1 cellular context compared by ENCODE assay signal in the genomic region with DNA sequence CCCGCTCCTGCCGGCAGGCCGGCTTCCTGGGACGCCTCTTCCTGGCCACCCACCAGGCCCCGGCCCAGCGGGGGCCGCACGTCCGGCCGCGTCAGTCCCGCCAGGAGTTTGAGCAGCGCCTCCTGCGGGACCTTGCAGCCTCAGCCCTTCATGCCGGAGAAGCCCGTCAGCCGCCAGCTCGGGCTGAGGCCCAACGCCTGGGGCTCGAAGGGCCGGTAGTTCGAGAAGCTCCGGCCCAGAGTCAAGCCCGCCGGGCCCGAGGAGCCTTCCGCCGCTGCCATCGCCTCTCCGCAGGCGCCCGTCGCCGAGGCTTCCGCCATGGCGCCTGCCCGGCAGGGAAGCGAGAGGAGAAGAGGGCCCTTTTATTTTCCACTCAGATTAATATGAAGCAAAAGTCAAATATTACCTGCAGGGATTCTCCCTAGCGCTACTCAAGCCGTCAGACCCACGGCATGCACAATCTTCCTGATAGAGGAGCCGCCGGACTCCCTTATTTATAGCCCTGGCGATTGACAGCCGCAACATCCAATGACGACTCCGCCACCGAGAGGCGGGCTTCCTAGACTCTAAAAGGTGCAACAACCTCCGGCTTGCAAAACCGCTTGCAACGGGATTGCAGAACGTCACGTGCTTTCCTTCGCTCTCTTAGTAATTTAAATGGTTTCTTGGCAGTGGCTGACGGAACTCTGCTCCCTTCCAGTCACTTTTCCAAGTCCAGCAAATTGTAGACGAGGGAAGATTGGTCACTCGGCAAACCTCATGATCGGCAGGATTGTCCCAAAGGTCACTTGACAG.
TF ChIP-seq lines count a peak whose summit lies in the region.

A gene with protein sequence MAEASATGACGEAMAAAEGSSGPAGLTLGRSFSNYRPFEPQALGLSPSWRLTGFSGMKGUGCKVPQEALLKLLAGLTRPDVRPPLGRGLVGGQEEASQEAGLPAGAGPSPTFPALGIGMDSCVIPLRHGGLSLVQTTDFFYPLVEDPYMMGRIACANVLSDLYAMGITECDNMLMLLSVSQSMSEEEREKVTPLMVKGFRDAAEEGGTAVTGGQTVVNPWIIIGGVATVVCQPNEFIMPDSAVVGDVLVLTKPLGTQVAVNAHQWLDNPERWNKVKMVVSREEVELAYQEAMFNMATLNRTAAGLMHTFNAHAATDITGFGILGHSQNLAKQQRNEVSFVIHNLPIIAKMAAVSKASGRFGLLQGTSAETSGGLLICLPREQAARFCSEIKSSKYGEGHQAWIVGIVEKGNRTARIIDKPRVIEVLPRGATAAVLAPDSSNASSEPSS (minus strand): TSS at position 467 of the 795 bp plus-strand sequence. CDS start 147 bp downstream, at position 320.

TF ChIP-seq in endothelial cell of umbilical vein, 7 proteins besides CTCF, POLR2A, EP300 and RAD21 (continued from another document):
- no peak for TF ChIP-seq EZH2 (IDR thresholded peaks at IDR 0.05; ENCODE audit: borderline replicate concordance, low read depth, low read length, severe bottlenecking)
- no peak for TF ChIP-seq GATA2 (IDR thresholded peaks at IDR 0.05; ENCODE audit: insufficient read depth, insufficient read length, low read depth, low read length)
- TF ChIP-seq POLR2AphosphoS5 (IDR thresholded peaks at IDR 0.05; ENCODE audit: insufficient read depth, low read depth, low read length), result peak; percentile 83
